Comparison of ENCODE assay signal across 26 cellular contexts in genomic region chrX:38249965-38250364, GRCh38. TPM values are rescaled to one million over a fixed set of nuclear protein-coding genes. Genes with fewer than 3 reads are reported as not detected.
"Had no signal": no experiment of that assay in that cellular context is flagged by ENCODE, and none has a peak within 500 bp of the region (broad histone marks: within the 10 kb centered on the region; RNA-seq: fewer than 3 reads in every experiment).

No MANE protein-coding gene starts in this region.

- H3K27ac ChIP-seq: lower lobe of right lung, neural progenitor cell, upper lobe of left lung, VCaP had no signal

- H3K4me3 ChIP-seq: lower lobe of right lung, neural progenitor cell, upper lobe of left lung had no signal

- H3K27me3 ChIP-seq: neural progenitor cell, upper lobe of left lung had no signal

- DNase-seq: activated CD4-positive, alpha-beta memory T cell treated with anti-CD3 and anti-CD28 coated beads, Interleukin-2, amount 10 ng/mL, durations not matched to agents 7 days and 5 days; activated CD4-positive, alpha-beta T cell treated with anti-CD3 and anti-CD28 coated beads, Interleukin-2, amount 10 ng/mL, durations not matched to agents 24 days and 14 days; activated gamma-delta T cell; activated naive CD4-positive, alpha-beta T cell treated with anti-CD3 and anti-CD28 coated beads, Interleukin-2, amount 50 U/mL, for 16 hours; activated naive CD8-positive, alpha-beta T cell treated with anti-CD3 and anti-CD28 coated beads, Interleukin-2, amount 50 U/mL, for 24 hours; activated T-cell treated with anti-CD3 and anti-CD28 coated beads for 4 hours; anterior cingulate cortex; cerebellar nuclear complex; effector CD4-positive, alpha-beta T cell; erythroblast; kidney; lower lobe of right lung; naive thymus-derived CD4-positive, alpha-beta T cell; posterior cingulate gyrus; stimulated activated CD4-positive, alpha-beta T cell treated with anti-CD3 and anti-CD28 coated beads, Interleukin-4, amount 100 ng/mL, for 24 hours; stimulated activated naive CD4-positive, alpha-beta T cell treated with Interleukin-2 at 50 U/mL for 16 hours; upper lobe of left lung had no signal

- H3K27ac Mint-ChIP-seq: activated CD4-positive, alpha-beta memory T cell treated with anti-CD3 and anti-CD28 coated beads, Interleukin-2, amount 10 ng/mL, durations not matched to agents 7 days and 5 days; activated CD4-positive, alpha-beta T cell treated with anti-CD3 and anti-CD28 coated beads, Interleukin-2, amount 10 ng/mL, durations not matched to agents 24 days and 14 days; activated naive CD8-positive, alpha-beta T cell treated with anti-CD3 and anti-CD28 coated beads, Interleukin-2, amount 50 U/mL, for 24 hours; activated T-helper 1 cell treated with anti-CD3 and anti-CD28 coated beads, Interleukin-12 subunit alpha, Interleukin-12 subunit beta, Interleukin-2, Interleukin-4 antibody, amounts not matched to agents 30 ng/mL and 10 ng/mL and 1 ng/mL, durations not matched to agents 14 hours and 24 hours and 36 hours; naive thymus-derived CD4-positive, alpha-beta T cell; neural progenitor cell; T-helper 2 cell treated with Interferon-gamma antibody and Interleukin-4, amounts not matched to agents 5 μg/mL and 100 μg/mL, for 36 hours had no signal

- H3K4me2 ChIP-seq: neural progenitor cell had no signal

- H3K9me3 ChIP-seq: lower lobe of right lung, upper lobe of left lung had no signal

- FAIRE-seq: endometrium had no signal

- ATAC-seq: activated CD4-positive, CD25-positive, alpha-beta regulatory T cell treated with anti-CD3 and anti-CD28 coated beads, Interleukin-2, amount 50 U/mL, for 24 hours; activated naive CD8-positive, alpha-beta T cell treated with anti-CD3 and anti-CD28 coated beads, Interleukin-2, amount 50 U/mL, for 24 hours; left lobe of liver; lower lobe of right lung; naive thymus-derived CD4-positive, alpha-beta T cell; sciatic nerve; SK-N-SH treated with all-trans-retinoic acid at 6 μM for 48 hours had no signal

- H3K9me3 Mint-ChIP-seq: activated CD4-positive, alpha-beta memory T cell treated with anti-CD3 and anti-CD28 coated beads, Interleukin-2, amount 10 ng/mL, durations not matched to agents 7 days and 5 days; activated CD4-positive, alpha-beta T cell treated with anti-CD3 and anti-CD28 coated beads, Interleukin-2, amount 10 ng/mL, durations not matched to agents 24 days and 14 days; activated naive CD8-positive, alpha-beta T cell treated with anti-CD3 and anti-CD28 coated beads, Interleukin-2, amount 50 U/mL, for 24 hours; activated T-helper 1 cell treated with anti-CD3 and anti-CD28 coated beads, Interleukin-12 subunit alpha, Interleukin-12 subunit beta, Interleukin-2, Interleukin-4 antibody, amounts not matched to agents 30 ng/mL and 10 ng/mL and 1 ng/mL, durations not matched to agents 14 hours and 24 hours and 36 hours; naive thymus-derived CD4-positive, alpha-beta T cell; neural progenitor cell; T-helper 2 cell treated with Interferon-gamma antibody and Interleukin-4, amounts not matched to agents 5 μg/mL and 100 μg/mL, for 36 hours had no signal

- H3K9ac ChIP-seq: neural progenitor cell had no signal

- H3K36me3 Mint-ChIP-seq: naive thymus-derived CD4-positive, alpha-beta T cell; neural progenitor cell had no signal

- H3K4me1 ChIP-seq: lower lobe of right lung, neural progenitor cell, upper lobe of left lung had no signal

- H3K36me3 ChIP-seq: lower lobe of right lung, neural progenitor cell, upper lobe of left lung had no signal

- H3K27me3 Mint-ChIP-seq: activated CD4-positive, alpha-beta memory T cell treated with anti-CD3 and anti-CD28 coated beads, Interleukin-2, amount 10 ng/mL, durations not matched to agents 7 days and 5 days; activated naive CD8-positive, alpha-beta T cell treated with anti-CD3 and anti-CD28 coated beads, Interleukin-2, amount 50 U/mL, for 24 hours had no signal

- H3K4me1 Mint-ChIP-seq: activated CD4-positive, alpha-beta memory T cell treated with anti-CD3 and anti-CD28 coated beads, Interleukin-2, amount 10 ng/mL, durations not matched to agents 7 days and 5 days; activated CD4-positive, alpha-beta T cell treated with anti-CD3 and anti-CD28 coated beads, Interleukin-2, amount 10 ng/mL, durations not matched to agents 24 days and 14 days; activated naive CD8-positive, alpha-beta T cell treated with anti-CD3 and anti-CD28 coated beads, Interleukin-2, amount 50 U/mL, for 24 hours; naive thymus-derived CD4-positive, alpha-beta T cell; neural progenitor cell had no signal

- H3K4me3 Mint-ChIP-seq: activated CD4-positive, alpha-beta memory T cell treated with anti-CD3 and anti-CD28 coated beads, Interleukin-2, amount 10 ng/mL, durations not matched to agents 7 days and 5 days; activated CD4-positive, alpha-beta T cell treated with anti-CD3 and anti-CD28 coated beads, Interleukin-2, amount 10 ng/mL, durations not matched to agents 24 days and 14 days; activated naive CD8-positive, alpha-beta T cell treated with anti-CD3 and anti-CD28 coated beads, Interleukin-2, amount 50 U/mL, for 24 hours; activated T-helper 1 cell treated with anti-CD3 and anti-CD28 coated beads, Interleukin-12 subunit alpha, Interleukin-12 subunit beta, Interleukin-2, Interleukin-4 antibody, amounts not matched to agents 30 ng/mL and 10 ng/mL and 1 ng/mL, durations not matched to agents 14 hours and 24 hours and 36 hours; naive thymus-derived CD4-positive, alpha-beta T cell; neural progenitor cell; T-helper 2 cell treated with Interferon-gamma antibody and Interleukin-4, amounts not matched to agents 5 μg/mL and 100 μg/mL, for 36 hours had no signal

- H2AFZ ChIP-seq: neural progenitor cell had no signal

RNA-seq across cellular contexts. Expression of gene SRPX, which starts 29.3 kb away (rescaled TPM):
- total RNA-seq: activated CD4-positive, alpha-beta T cell treated with anti-CD3 and anti-CD28 coated beads, Interleukin-2, amount 10 ng/mL, durations not matched to agents 24 days and 14 days; activated T-helper 1 cell treated with anti-CD3 and anti-CD28 coated beads, Interleukin-12 subunit alpha, Interleukin-12 subunit beta, Interleukin-2, Interleukin-4 antibody, amounts not matched to agents 30 ng/mL and 10 ng/mL and 1 ng/mL, durations not matched to agents 14 hours and 24 hours and 36 hours; naive thymus-derived CD4-positive, alpha-beta T cell had no signal
